Comparison of ENCODE assay signal across 12 cellular contexts in the genomic region with DNA sequence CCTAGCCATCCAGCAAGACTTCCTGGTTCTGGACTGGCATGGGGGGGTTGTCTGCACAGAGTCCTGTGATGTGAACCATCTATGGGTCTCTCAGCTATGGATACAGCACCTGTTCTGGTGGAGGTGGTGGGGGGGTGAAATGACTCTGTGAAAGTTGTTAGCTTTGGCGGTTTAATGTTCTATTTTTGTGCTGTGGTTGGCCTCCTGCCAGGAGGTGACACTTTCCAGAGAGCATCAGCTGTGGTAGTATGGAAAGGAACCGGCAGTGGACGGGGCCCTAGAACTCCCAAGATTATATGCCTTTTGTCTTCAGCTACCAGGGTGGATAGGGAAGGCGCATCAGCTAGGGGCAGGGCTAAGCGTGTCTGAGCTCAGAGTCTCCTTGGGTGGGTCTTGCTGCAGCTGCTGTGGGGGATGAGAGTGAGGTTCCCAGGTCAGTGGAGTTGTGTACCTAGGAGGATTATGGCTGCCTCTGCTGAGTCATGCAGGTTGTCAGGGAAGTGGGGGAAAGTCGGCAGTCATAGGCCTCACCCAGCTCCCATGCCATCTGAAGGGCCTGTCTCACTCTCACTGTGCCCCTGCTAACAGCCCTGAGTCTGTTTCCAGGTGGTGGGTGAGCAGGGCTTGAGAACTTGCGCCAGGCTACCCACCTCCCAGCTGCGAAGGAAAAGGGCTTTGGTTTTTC. TPM values are rescaled to one million over a fixed set of nuclear protein-coding genes. Genes with fewer than 3 reads are reported as not detected.
DNase-seq lines count a peak whose midpoint lies in the region; ATAC-seq, FAIRE-seq and TF ChIP-seq lines count a peak whose summit lies in the region.
"Had no signal": no experiment of that assay in that cellular context is flagged by ENCODE, and none has a peak within 500 bp of the region (broad histone marks: within the 10 kb centered on the region; RNA-seq: fewer than 3 reads in every experiment).

No MANE protein-coding gene starts in this region.

- H3K9me3 ChIP-seq in GM12878 (replicated peaks; ENCODE audit: control insufficient read depth, insufficient read depth, low read length), result no peaks in the 10 kb centered on the region
- no peaks in the 10 kb centered on the region for H3K9me3 ChIP-seq in CD4-positive, alpha-beta T cell (ENCODE audit: control insufficient read depth, low read length)
- no peaks in the 10 kb centered on the region for H3K9me3 ChIP-seq in effector memory CD4-positive, alpha-beta T cell (ENCODE audit: control insufficient read depth, low read length)

- RAD21 ChIA-PET in GM12878 (lab: Charles Lee; ENCODE audit: unreplicated experiment), result no interaction called here

- H3K27ac ChIP-seq in GM12878 (ENCODE audit: control insufficient read depth, insufficient read depth), result no peak overlapping the region
- H3K27ac ChIP-seq in CD4-positive, alpha-beta T cell (ENCODE audit: low read depth, low read length), result no peak overlapping the region
- H3K27ac ChIP-seq in effector memory CD4-positive, alpha-beta T cell (ENCODE audit: insufficient read depth, low read length, poor library complexity, severe bottlenecking), result no peak overlapping the region

- no peak overlapping the region for H3K4me3 Mint-ChIP-seq in activated naive CD4-positive, alpha-beta T cell treated with anti-CD3 and anti-CD28 coated beads, Interleukin-2, amount 10 ng/mL, durations not matched to agents 7 days and 5 days
- H3K4me3 Mint-ChIP-seq in nephron progenitor cell, result no peak overlapping the region
- H3K4me3 Mint-ChIP-seq in CD4-positive, alpha-beta T cell, result no peak overlapping the region
- H3K4me3 Mint-ChIP-seq: activated T-helper 17 cell treated with anti-CD3 and anti-CD28 coated beads, Interleukin-2, amount 50 U/mL, for 72 hours; memory B cell had no signal

- H3K36me3 ChIP-seq in GM12878 (ENCODE audit: control insufficient read depth in 2 of 2, insufficient read depth in 2 of 2, low read length in 1 of 2), result no peaks in the 10 kb centered on the region
- no peaks in the 10 kb centered on the region for H3K36me3 ChIP-seq in effector memory CD4-positive, alpha-beta T cell (ENCODE audit: control insufficient read depth, insufficient read depth, low read length)
- H3K36me3 ChIP-seq: sigmoid colon had no signal

- H3K27ac Mint-ChIP-seq in activated naive CD4-positive, alpha-beta T cell treated with anti-CD3 and anti-CD28 coated beads, Interleukin-2, amount 10 ng/mL, durations not matched to agents 7 days and 5 days, result peak overlapping the region; percentile 47
- peak overlapping the region; percentile 70 for H3K27ac Mint-ChIP-seq in nephron progenitor cell
- H3K27ac Mint-ChIP-seq in CD4-positive, alpha-beta T cell, result no peak overlapping the region
- H3K27ac Mint-ChIP-seq: activated T-helper 17 cell treated with anti-CD3 and anti-CD28 coated beads, Interleukin-2, amount 50 U/mL, for 72 hours; memory B cell had no signal

- H3K4me2 ChIP-seq in GM12878 (ENCODE audit: control insufficient read depth, insufficient read depth), result no peak overlapping the region

- peaks cover 33% of the 10 kb centered on the region for H3K36me3 Mint-ChIP-seq in activated naive CD4-positive, alpha-beta T cell treated with anti-CD3 and anti-CD28 coated beads, Interleukin-2, amount 10 ng/mL, durations not matched to agents 7 days and 5 days
- H3K36me3 Mint-ChIP-seq in nephron progenitor cell (ENCODE audit: low read depth), result no peaks in the 10 kb centered on the region
- H3K36me3 Mint-ChIP-seq in CD4-positive, alpha-beta T cell (ENCODE audit: low read depth), result no peaks in the 10 kb centered on the region

- no peak overlapping the region for H3K9ac ChIP-seq in GM12878 (ENCODE audit: control insufficient read depth, insufficient read depth, low read length)

- intact Hi-C loops in GM12878 (cut with micrococcal nuclease; ENCODE audit: unreplicated experiment), result no loop called here
- intact Hi-C loops in CD4-positive, alpha-beta T cell (cut with DNase I, micrococcal nuclease), result no loop called here

- H2AFZ ChIP-seq in GM12878 (ENCODE audit: control insufficient read depth, low read depth, low read length), result peak overlapping the region; percentile 46

- no peak overlapping the region for H3K4me3 ChIP-seq in GM12878
- H3K4me3 ChIP-seq in effector memory CD4-positive, alpha-beta T cell (ENCODE audit: insufficient read depth, low read depth, low read length, poor library complexity, severe bottlenecking), result no peak overlapping the region
- H3K4me3 ChIP-seq: sigmoid colon had no signal

- ATAC-seq in GM12878 (no peak), HG02938 (IDR thresholded peaks at IDR 0.05; ENCODE audit: unreplicated experiment) (no peak)
- ATAC-seq in CD4-positive, alpha-beta T cell (ENCODE audit: poor library complexity), result no peak
- ATAC-seq: activated T-helper 17 cell treated with anti-CD3 and anti-CD28 coated beads, Interleukin-2, amount 50 U/mL, for 72 hours had no signal

- peaks cover 36% of the 10 kb centered on the region for H3K9me3 Mint-ChIP-seq in activated naive CD4-positive, alpha-beta T cell treated with anti-CD3 and anti-CD28 coated beads, Interleukin-2, amount 10 ng/mL, durations not matched to agents 7 days and 5 days
- peaks cover 28% of the 10 kb centered on the region for H3K9me3 Mint-ChIP-seq in nephron progenitor cell
- peaks cover 2% of the 10 kb centered on the region for H3K9me3 Mint-ChIP-seq in CD4-positive, alpha-beta T cell
- H3K9me3 Mint-ChIP-seq: activated T-helper 17 cell treated with anti-CD3 and anti-CD28 coated beads, Interleukin-2, amount 50 U/mL, for 72 hours had no signal

- peak; percentile 31 for DNase-seq in activated naive CD4-positive, alpha-beta T cell treated with anti-CD3 and anti-CD28 coated beads, Interleukin-2, amount 10 ng/mL, durations not matched to agents 7 days and 5 days
- DNase-seq in activated naive CD4-positive, alpha-beta T cell treated with Interleukin-2 at 50 U/mL for 16 hours, result no peak
- DNase-seq in NCI-H2107 treated with DMSO at 0.1 percent for 48 hours (lab: John Stamatoyannopoulos, UW; ENCODE audit: unreplicated experiment) (peak; percentile 19), GM12878 (ENCODE audit: low read depth, low spot score) (no peak), nephron progenitor cell (no peak)
- no peak for DNase-seq in CD4-positive, alpha-beta T cell
- DNase-seq in effector memory CD4-positive, alpha-beta T cell, result no peak
- DNase-seq: sigmoid colon, T-helper 9 cell had no signal

- SMC1A ChIA-PET in GM12878 (lab: Charles Lee; ENCODE audit: uncharacterized antibody, unreplicated experiment), result interaction anchor here (1.2 to 1.3 kb wide), 3 partner anchors 9 to 339 kb away, joined by 3 to 4 read pairs (median 3); no protein-coding TSS in a partner anchor

- POLR2A ChIA-PET in GM12878 (lab: Charles Lee), result interaction anchor here (0.6 to 0.7 kb wide), 2 partner anchors 48 to 124 kb away, joined by 3 to 5 read pairs; no protein-coding TSS in a partner anchor
- POLR2A ChIA-PET in CD4-positive, alpha-beta T cell (lab: Charles Lee), result no interaction called here

- no peaks in the 10 kb centered on the region for H4K20me1 ChIP-seq in GM12878 (ENCODE audit: control insufficient read depth, insufficient read depth)

- peaks cover 40% of the 10 kb centered on the region for H3K27me3 Mint-ChIP-seq in activated naive CD4-positive, alpha-beta T cell treated with anti-CD3 and anti-CD28 coated beads, Interleukin-2, amount 10 ng/mL, durations not matched to agents 7 days and 5 days
- peaks cover 24% of the 10 kb centered on the region for H3K27me3 Mint-ChIP-seq in nephron progenitor cell (ENCODE audit: low read depth, poor library complexity)
- H3K27me3 Mint-ChIP-seq in CD4-positive, alpha-beta T cell, result peaks cover 21% of the 10 kb centered on the region

- TF ChIP-seq RAD21 in GM12878 (IDR thresholded peaks at IDR 0.05; ENCODE audit: insufficient read depth, low read depth, low read length), result no peak

- in situ Hi-C loops in GM12878 (cut with MboI), result no loop called here

- no peak for TF ChIP-seq POLR2A in GM12878 (IDR thresholded peaks at IDR 0.05; ENCODE audit: low read depth, low read length)

- FAIRE-seq in GM12878 (lab: Jason Lieb, UNC), result no peak

- WGBS in GM12878 (ENCODE audit: insufficient coverage, insufficient replicate concordance, low lambda C conversion rate, missing lambda C conversion rate), result 61% methylated on average over 8 of the region's 8 CpGs

- H3K27me3 ChIP-seq in GM12878 (replicated peaks in 1 of 2; ENCODE audit: control insufficient read depth in 2 of 2, insufficient read depth in 2 of 2, low read length in 1 of 2), result no peaks in the 10 kb centered on the region; a peak in 1 of 4 replicates
- peaks cover 5% of the 10 kb centered on the region for H3K27me3 ChIP-seq in CD4-positive, alpha-beta T cell (ENCODE audit: control insufficient read depth, insufficient read depth, low read length)
- no peaks in the 10 kb centered on the region for H3K27me3 ChIP-seq in effector memory CD4-positive, alpha-beta T cell (replicated peaks; ENCODE audit: control insufficient read depth, insufficient read depth, low read length, poor library complexity, severe bottlenecking)
- H3K27me3 ChIP-seq: sigmoid colon had no signal

- CTCF ChIA-PET in activated naive CD4-positive, alpha-beta T cell treated with anti-CD3 and anti-CD28 coated beads, Interleukin-2, amount 10 ng/mL, durations not matched to agents 7 days and 5 days (lab: Charles Lee), result interaction anchor here (1.3 kb wide), 1 partner anchor 171 kb away, joined by 3 read pairs; no protein-coding TSS in a partner anchor
- CTCF ChIA-PET in GM12878 (lab: Yijun Ruan, JAX), result no interaction called here
- CTCF ChIA-PET in CD4-positive, alpha-beta T cell (lab: Charles Lee), result no interaction called here

- peaks cover 46% of the 10 kb centered on the region for H3K4me1 Mint-ChIP-seq in activated naive CD4-positive, alpha-beta T cell treated with anti-CD3 and anti-CD28 coated beads, Interleukin-2, amount 10 ng/mL, durations not matched to agents 7 days and 5 days
- H3K4me1 Mint-ChIP-seq in nephron progenitor cell, result peaks cover 12% of the 10 kb centered on the region
- H3K4me1 Mint-ChIP-seq in CD4-positive, alpha-beta T cell (ENCODE audit: low read depth), result peaks cover 4% of the 10 kb centered on the region
- H3K4me1 Mint-ChIP-seq: activated T-helper 17 cell treated with anti-CD3 and anti-CD28 coated beads, Interleukin-2, amount 50 U/mL, for 72 hours; memory B cell had no signal

- TF ChIP-seq CTCF in GM12878 (IDR thresholded peaks at IDR 0.05 in 2 of 3, conservative IDR thresholded peaks at IDR 0.05 in 1 of 3; ENCODE audit: control insufficient read depth in 2 of 3, extremely low read depth in 1 of 3, insufficient read depth in 1 of 3, low read depth in 3 of 3, low read length in 3 of 3), result no peak
- TF ChIP-seq CTCF in nephron progenitor cell (IDR thresholded peaks at IDR 0.05), result no peak
- TF ChIP-seq CTCF in CD4-positive, alpha-beta T cell (IDR thresholded peaks at IDR 0.05), result no peak

- H3K79me2 ChIP-seq in GM12878 (ENCODE audit: control insufficient read depth, insufficient read depth, low read length), result no peaks in the 10 kb centered on the region

- 0 out of 2 replicates have a peak, but pooled peaks cover 6% of the 10 kb centered on the region for H3K4me1 ChIP-seq in GM12878 (ENCODE audit: control insufficient read depth, insufficient read depth, low read length)
- H3K4me1 ChIP-seq in effector memory CD4-positive, alpha-beta T cell (ENCODE audit: control insufficient read depth, insufficient read depth, low read length, poor library complexity, severe bottlenecking), result no peaks in the 10 kb centered on the region

- no TSS peak for BruUV-seq in GM12878 (replicated peaks; lab: Mats Ljungman, UMichigan)

- TF ChIP-seq EP300 in GM12878 (IDR thresholded peaks at IDR 0.05; ENCODE audit: borderline replicate concordance in 1 of 2, control insufficient read depth in 1 of 2, low read depth in 2 of 2, low read length in 2 of 2), result no peak

RNA-seq across cellular contexts. Expression of gene LARS2, which starts 7.1 kb away (rescaled TPM):
- total RNA-seq in GM12878 (2013; cell fraction: nucleolus; rRNA removed), result 77.0 and 83.9 TPM in 2 replicates
- total RNA-seq in GM12878 (2014; rRNA removed) (29.9 and 31.3 TPM in 2 replicates), GM12878 (2014; rRNA removed; fragmentation: Illumina TruSeq; extraction: Trizol) (27.6 and 29.5 TPM in 2 replicates), GM12878 (2021) (36.5 and 38.9 TPM in 2 replicates)
- polyA plus RNA-seq in GM12878 (2011; ENCODE audit: low read depth), result 7.6 TPM
- polyA plus RNA-seq in GM12878 (2011; rRNA removed) (23.8 and 27.0 TPM in 2 replicates), GM12878 (2014; fragmentation: Illumina TruSeq; extraction: Trizol) (23.9 and 30.8 TPM in 2 replicates), GM12878 (2014; fragmentation: Nextera tagmentation; extraction: Ambion mirVana) (1 to 10 TPM; 2.8 to 3.5 TPM), GM12878 (2014; rRNA removed) (22.5 and 23.8 TPM in 2 replicates), GM12878 (2016; fragmentation: Nextera tagmentation; extraction: Ambion mirVana) (10 to 100 TPM; 31.3 to 35.7 TPM)
- 25.2 and 28.7 TPM in 2 replicates for polyA plus RNA-seq in GM12878 (2011; cell fraction: cytosol; rRNA removed)
- 41.3 and 59.3 TPM in 2 replicates for polyA plus RNA-seq in GM12878 (2011; cell fraction: nucleus; rRNA removed)
- polyA plus RNA-seq in GM12878 (2012), result 9.0 and 11.5 TPM in 2 replicates
- 48.7 and 51.6 TPM in 2 replicates for polyA minus RNA-seq in GM12878 (2011; rRNA and poly(A)+ RNA removed)
- polyA minus RNA-seq in GM12878 (2011; cell fraction: cytosol; rRNA and poly(A)+ RNA removed), result 7.8 and 9.3 TPM in 2 replicates
- 30.9 and 46.5 TPM in 2 replicates for polyA minus RNA-seq in GM12878 (2011; cell fraction: nucleus; rRNA and poly(A)+ RNA removed)
- 10 to 100 TPM; 16.6 to 17.7 TPM for total RNA-seq in CD4-positive, alpha-beta T cell

Comparison
In these comparisons a context has a peak if more than half of its experiments do, and no peak if none do; other contexts are left out.
1. DNase-seq: peak in activated naive CD4-positive, alpha-beta T cell treated with anti-CD3 and anti-CD28 coated beads, Interleukin-2, amount 10 ng/mL, durations not matched to agents 7 days and 5 days (single experiment) and NCI-H2107 treated with DMSO at 0.1 percent for 48 hours (single experiment); none in activated naive CD4-positive, alpha-beta T cell treated with Interleukin-2 at 50 U/mL for 16 hours (single experiment), GM12878 (single experiment), nephron progenitor cell (single experiment), CD4-positive, alpha-beta T cell (0 of 10) and effector memory CD4-positive, alpha-beta T cell (0 of 3).